In the genomic region with DNA sequence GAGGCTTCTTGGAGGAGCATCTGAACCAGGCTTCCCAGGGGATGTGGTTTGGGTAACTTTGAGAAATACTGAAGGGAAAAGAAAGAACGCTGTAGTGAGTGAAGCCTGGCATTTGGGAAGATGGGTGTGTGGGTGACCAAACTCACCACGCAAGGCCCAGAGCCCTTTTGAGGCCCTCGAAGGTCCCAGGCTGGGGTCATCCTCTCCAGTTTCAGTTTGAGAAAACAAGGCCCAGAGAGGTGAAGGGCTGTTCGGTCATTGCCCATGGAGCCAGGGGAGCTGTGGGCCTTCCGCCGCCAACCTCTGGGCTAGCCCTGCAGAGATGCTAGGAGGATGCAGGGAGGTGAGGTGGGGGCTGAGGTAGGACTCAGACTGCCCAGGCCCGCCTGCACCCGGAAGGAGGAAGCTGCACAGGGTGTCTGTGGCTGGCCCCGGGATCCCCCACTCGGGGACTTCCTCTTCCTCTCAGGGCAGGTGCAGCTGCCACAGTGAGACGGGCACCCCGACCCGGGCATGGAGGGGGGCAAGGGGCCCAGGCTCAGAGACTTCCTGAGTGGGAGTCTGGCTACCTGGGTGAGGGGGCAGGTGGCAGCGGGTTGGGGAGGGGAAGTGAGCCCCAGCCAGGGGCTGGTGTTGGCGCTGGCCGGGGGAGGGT, we compare ENCODE assay signal across 8 cellular contexts. TPM values are rescaled to one million over a fixed set of nuclear protein-coding genes. Genes with fewer than 3 reads are reported as not detected.
DNase-seq lines count a peak whose midpoint lies in the region; ATAC-seq and TF ChIP-seq lines count a peak whose summit lies in the region.

A gene with protein sequence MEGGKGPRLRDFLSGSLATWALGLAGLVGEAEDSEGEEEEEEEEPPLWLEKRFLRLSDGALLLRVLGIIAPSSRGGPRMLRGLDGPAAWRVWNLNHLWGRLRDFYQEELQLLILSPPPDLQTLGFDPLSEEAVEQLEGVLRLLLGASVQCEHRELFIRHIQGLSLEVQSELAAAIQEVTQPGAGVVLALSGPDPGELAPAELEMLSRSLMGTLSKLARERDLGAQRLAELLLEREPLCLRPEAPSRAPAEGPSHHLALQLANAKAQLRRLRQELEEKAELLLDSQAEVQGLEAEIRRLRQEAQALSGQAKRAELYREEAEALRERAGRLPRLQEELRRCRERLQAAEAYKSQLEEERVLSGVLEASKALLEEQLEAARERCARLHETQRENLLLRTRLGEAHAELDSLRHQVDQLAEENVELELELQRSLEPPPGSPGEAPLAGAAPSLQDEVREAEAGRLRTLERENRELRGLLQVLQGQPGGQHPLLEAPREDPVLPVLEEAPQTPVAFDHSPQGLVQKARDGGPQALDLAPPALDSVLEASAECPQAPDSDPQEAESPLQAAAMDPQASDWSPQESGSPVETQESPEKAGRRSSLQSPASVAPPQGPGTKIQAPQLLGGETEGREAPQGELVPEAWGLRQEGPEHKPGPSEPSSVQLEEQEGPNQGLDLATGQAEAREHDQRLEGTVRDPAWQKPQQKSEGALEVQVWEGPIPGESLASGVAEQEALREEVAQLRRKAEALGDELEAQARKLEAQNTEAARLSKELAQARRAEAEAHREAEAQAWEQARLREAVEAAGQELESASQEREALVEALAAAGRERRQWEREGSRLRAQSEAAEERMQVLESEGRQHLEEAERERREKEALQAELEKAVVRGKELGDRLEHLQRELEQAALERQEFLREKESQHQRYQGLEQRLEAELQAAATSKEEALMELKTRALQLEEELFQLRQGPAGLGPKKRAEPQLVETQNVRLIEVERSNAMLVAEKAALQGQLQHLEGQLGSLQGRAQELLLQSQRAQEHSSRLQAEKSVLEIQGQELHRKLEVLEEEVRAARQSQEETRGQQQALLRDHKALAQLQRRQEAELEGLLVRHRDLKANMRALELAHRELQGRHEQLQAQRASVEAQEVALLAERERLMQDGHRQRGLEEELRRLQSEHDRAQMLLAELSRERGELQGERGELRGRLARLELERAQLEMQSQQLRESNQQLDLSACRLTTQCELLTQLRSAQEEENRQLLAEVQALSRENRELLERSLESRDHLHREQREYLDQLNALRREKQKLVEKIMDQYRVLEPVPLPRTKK (N-terminal part only) (plus strand): TSS at position 451 of the 655 bp plus-strand sequence. CDS start 63 bp downstream, at position 514.

- peaks cover 38% of the 10 kb centered on the region for H3K4me1 Mint-ChIP-seq in activated naive CD4-positive, alpha-beta T cell treated with anti-CD3 and anti-CD28 coated beads for 36 hours (ENCODE audit: low read depth)
- H3K4me1 Mint-ChIP-seq in memory B cell: peaks cover 41% of the 10 kb centered on the region

- H3K9me3 Mint-ChIP-seq in activated naive CD4-positive, alpha-beta T cell treated with anti-CD3 and anti-CD28 coated beads for 36 hours: no peaks in the 10 kb centered on the region
- H3K9me3 Mint-ChIP-seq in memory B cell: no peaks in the 10 kb centered on the region

- H3K4me3 Mint-ChIP-seq in activated naive CD4-positive, alpha-beta T cell treated with anti-CD3 and anti-CD28 coated beads for 36 hours: peak within 1 kb of the TSS; percentile 83
- peak within 1 kb of the TSS; percentile 91 for H3K4me3 Mint-ChIP-seq in memory B cell

- peak; percentile 72 for TF ChIP-seq POLR2A in GM15510 (IDR thresholded peaks at IDR 0.05; ENCODE audit: borderline replicate concordance, extremely low read depth, insufficient read length)

- peak within 1 kb of the TSS; percentile 93 for H3K27ac Mint-ChIP-seq in activated naive CD4-positive, alpha-beta T cell treated with anti-CD3 and anti-CD28 coated beads for 36 hours
- peak within 1 kb of the TSS; percentile 99 for H3K27ac Mint-ChIP-seq in memory B cell

- no peaks in the 10 kb centered on the region for H3K27me3 Mint-ChIP-seq in activated naive CD4-positive, alpha-beta T cell treated with anti-CD3 and anti-CD28 coated beads for 36 hours (ENCODE audit: low read depth)
- no peaks in the 10 kb centered on the region for H3K27me3 Mint-ChIP-seq in memory B cell

- intact Hi-C loops in activated naive CD4-positive, alpha-beta T cell treated with anti-CD3 and anti-CD28 coated beads for 36 hours (cut with micrococcal nuclease): loop anchor here (1.0 to 5.0 kb wide), 6 partner anchors 9 to 437 kb away; a partner anchor contains a TSS

- CTCF ChIA-PET in activated naive CD4-positive, alpha-beta T cell treated with anti-CD3 and anti-CD28 coated beads for 36 hours (lab: Charles Lee): interaction anchor here (1.4 to 7.1 kb wide), 3 partner anchors 15 to 39 kb away, joined by 3 to 61 read pairs (median 11); a partner anchor contains a TSS

- ATAC-seq in HG02973 (IDR thresholded peaks at IDR 0.05; ENCODE audit: unreplicated experiment) (peak; percentile 44), memory B cell (ENCODE audit: low read depth) (peak; percentile 83)
- peak; percentile 82 for ATAC-seq in stimulated activated naive CD8-positive, alpha-beta T cell treated with anti-CD3 and anti-CD28 coated beads, Interleukin-15, Interleukin-2, amounts not matched to agents 100 U/mL and 50 U/mL, for 24 hours

- H3K36me3 Mint-ChIP-seq in activated naive CD4-positive, alpha-beta T cell treated with anti-CD3 and anti-CD28 coated beads for 36 hours (ENCODE audit: low read depth): peaks cover 22% of the 10 kb centered on the region
- peaks cover 7% of the 10 kb centered on the region for H3K36me3 Mint-ChIP-seq in memory B cell

- peak; percentile 77 for DNase-seq in T follicular helper cell (ENCODE audit: low read depth)
- DNase-seq in activated naive CD4-positive, alpha-beta T cell treated with anti-CD3 and anti-CD28 coated beads for 36 hours: peak; percentile 95
- peak; percentile 85 to 93 for DNase-seq in memory B cell (ENCODE audit: low spot score in 2 of 2)
- peak; percentile 89 for DNase-seq in stimulated activated naive CD8-positive, alpha-beta T cell treated with anti-CD3 and anti-CD28 coated beads, Interleukin-15, Interleukin-2, amounts not matched to agents 100 U/mL and 50 U/mL, for 24 hours
- no peak for DNase-seq in ecto neural progenitor cell (ENCODE audit: low spot score)
- DNase-seq in EL: no peak

RNA-seq across cellular contexts. Expression of the gene that starts here (rescaled TPM):
- total RNA-seq in activated naive CD4-positive, alpha-beta T cell treated with anti-CD3 and anti-CD28 coated beads for 36 hours: 10 to 100 TPM; 53.2 to 61.9 TPM

Comparison
In these comparisons a context has a peak if more than half of its experiments do, and no peak if none do; other contexts are left out.
1. DNase-seq: peak in T follicular helper cell (single experiment), activated naive CD4-positive, alpha-beta T cell treated with anti-CD3 and anti-CD28 coated beads for 36 hours (single experiment), memory B cell (2 of 2) and stimulated activated naive CD8-positive, alpha-beta T cell treated with anti-CD3 and anti-CD28 coated beads, Interleukin-15, Interleukin-2, amounts not matched to agents 100 U/mL and 50 U/mL, for 24 hours (single experiment); none in ecto neural progenitor cell (single experiment) and EL (single experiment).
2. Peak in every context shown above with its lines, with median percentiles within 50 percentile points of each other: ATAC-seq.